In genomic region chr9:97617939-97618416, GRCh38 we compare ENCODE assay signal across 1 cellular context.
A peak's percentile ranks its signal among the peaks of the same experiment; 100 is the strongest.
TF ChIP-seq lines count a peak whose summit lies in the region.

No MANE protein-coding gene starts in this region.

TF ChIP-seq in GM12878, 131 proteins besides CTCF, POLR2A, EP300 and RAD21 (continued from another document):
- no peak for TF ChIP-seq CEBPZ (IDR thresholded peaks at IDR 0.05; ENCODE audit: low read depth, low read length)
- no peak for TF ChIP-seq MYB (IDR thresholded peaks at IDR 0.05; ENCODE audit: borderline replicate concordance, low read depth, low read length)
- TF ChIP-seq, protein P1, sequence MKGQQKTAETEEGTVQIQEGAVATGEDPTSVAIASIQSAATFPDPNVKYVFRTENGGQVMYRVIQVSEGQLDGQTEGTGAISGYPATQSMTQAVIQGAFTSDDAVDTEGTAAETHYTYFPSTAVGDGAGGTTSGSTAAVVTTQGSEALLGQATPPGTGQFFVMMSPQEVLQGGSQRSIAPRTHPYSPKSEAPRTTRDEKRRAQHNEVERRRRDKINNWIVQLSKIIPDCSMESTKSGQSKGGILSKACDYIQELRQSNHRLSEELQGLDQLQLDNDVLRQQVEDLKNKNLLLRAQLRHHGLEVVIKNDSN (IDR thresholded peaks at IDR 0.05; ENCODE audit: borderline replicate concordance, extremely low read length, insufficient read depth, low read depth, low read length): no peak
- TF ChIP-seq NFXL1 (IDR thresholded peaks at IDR 0.05; ENCODE audit: borderline replicate concordance): no peak
- no peak for TF ChIP-seq BHLHE40 (IDR thresholded peaks at IDR 0.05; ENCODE audit: borderline replicate concordance in 1 of 2, low read depth in 2 of 2, low read length in 1 of 2)
- TF ChIP-seq RELA (IDR thresholded peaks at IDR 0.05; ENCODE audit: borderline replicate concordance, partially characterized antibody): no peak
- TF ChIP-seq SMARCA5 (IDR thresholded peaks at IDR 0.05): 0 out of 2 replicates have a peak, but pooled peaks have one; percentile 51
- TF ChIP-seq CREB1 (IDR thresholded peaks at IDR 0.05; ENCODE audit: low read depth): no peak
- TF ChIP-seq SMAD1 (IDR thresholded peaks at IDR 0.05; ENCODE audit: low read depth, partially characterized antibody): no peak
- TF ChIP-seq EGR1 (IDR thresholded peaks at IDR 0.05; ENCODE audit: borderline replicate concordance in 1 of 2, low read depth in 2 of 2, low read length in 2 of 2): no peak
